Comparison of ENCODE assay signal across 1 cellular context in the genomic region with DNA sequence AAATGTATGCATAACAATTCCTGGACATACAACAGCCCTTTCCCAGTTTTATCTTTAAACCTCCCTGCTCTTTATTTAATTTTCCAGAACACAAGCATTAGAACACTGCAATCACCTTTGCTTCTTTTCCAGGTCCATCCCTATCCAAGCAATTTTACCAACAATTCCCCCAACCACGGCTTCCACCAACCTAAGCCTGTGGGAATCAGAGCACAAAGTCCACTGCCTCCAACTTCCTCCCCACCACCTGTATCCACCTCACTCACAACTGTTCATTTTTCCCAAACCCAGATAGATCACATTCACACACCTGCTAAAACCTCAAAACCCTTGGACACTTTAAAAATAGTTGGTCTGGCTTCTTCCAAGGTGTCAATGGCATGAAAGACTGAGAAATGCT.
TF ChIP-seq lines count a peak whose summit lies in the region.

No MANE protein-coding gene starts in this region.

TF ChIP-seq in HEK293T, 16 proteins besides CTCF, POLR2A, EP300 and RAD21:
- TF ChIP-seq ARNT (IDR thresholded peaks at IDR 0.05), result no peak
- no peak for TF ChIP-seq FOXA1 (IDR thresholded peaks at IDR 0.05)
- no peak for TF ChIP-seq ELF4 (IDR thresholded peaks at IDR 0.05)
- no peak for TF ChIP-seq FOXK2 (IDR thresholded peaks at IDR 0.05)
- no peak for TF ChIP-seq TARDBP (IDR thresholded peaks at IDR 0.05)
- no peak for TF ChIP-seq BHLHE40 (IDR thresholded peaks at IDR 0.05; ENCODE audit: borderline replicate concordance)
- TF ChIP-seq, protein P1, sequence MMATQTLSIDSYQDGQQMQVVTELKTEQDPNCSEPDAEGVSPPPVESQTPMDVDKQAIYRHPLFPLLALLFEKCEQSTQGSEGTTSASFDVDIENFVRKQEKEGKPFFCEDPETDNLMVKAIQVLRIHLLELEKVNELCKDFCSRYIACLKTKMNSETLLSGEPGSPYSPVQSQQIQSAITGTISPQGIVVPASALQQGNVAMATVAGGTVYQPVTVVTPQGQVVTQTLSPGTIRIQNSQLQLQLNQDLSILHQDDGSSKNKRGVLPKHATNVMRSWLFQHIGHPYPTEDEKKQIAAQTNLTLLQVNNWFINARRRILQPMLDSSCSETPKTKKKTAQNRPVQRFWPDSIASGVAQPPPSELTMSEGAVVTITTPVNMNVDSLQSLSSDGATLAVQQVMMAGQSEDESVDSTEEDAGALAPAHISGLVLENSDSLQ (IDR thresholded peaks at IDR 0.05), result no peak
- no peak for TF ChIP-seq HDGF (IDR thresholded peaks at IDR 0.05; ENCODE audit: borderline replicate concordance)
- no peak for TF ChIP-seq LEF1 (IDR thresholded peaks at IDR 0.05; ENCODE audit: borderline replicate concordance)
